8 cellular contexts compared by ENCODE assay signal in the genomic region with DNA sequence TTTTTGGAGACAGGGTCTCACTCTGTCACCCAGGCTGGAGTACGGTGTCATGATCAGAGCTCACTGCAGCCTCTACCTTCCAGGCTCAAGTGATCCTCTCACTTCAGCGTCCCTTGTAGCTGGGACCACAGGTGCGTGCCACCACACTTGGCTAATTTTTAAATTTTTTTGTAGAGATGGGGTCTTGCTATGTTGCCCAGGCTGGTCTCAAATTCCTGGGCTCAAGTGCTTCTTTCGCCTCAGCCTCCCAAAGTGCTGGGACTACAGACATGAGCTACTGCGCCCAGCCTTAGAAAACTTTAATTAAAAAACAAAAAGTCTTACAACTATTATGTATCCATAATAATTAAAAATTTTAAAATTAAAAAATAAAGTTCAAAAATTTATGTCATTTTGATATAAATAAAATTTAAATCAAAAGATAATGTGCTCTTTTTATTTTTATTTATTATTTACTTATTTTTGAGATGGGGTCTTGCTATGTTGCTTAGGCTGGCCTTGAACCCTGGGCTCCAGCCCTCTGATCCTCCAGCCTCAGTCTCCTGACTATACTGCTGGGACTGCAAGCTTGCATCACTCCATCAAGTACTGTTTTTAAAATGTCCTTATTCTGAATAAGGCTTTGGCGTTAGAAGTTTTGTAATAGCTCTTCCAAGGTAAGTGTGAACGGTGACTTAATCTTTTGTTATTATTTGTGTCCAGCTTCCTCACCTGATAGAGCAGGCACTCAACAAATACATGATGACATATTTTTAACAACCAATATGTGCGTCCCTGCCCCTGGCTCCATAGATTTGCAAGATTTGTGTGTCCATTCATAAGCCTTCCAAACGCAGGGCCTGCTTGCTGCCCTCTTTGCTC. TPM values are rescaled to one million over a fixed set of nuclear protein-coding genes. Genes with fewer than 3 reads are reported as not detected.
A peak's percentile ranks its signal among the peaks of the same experiment; 100 is the strongest.
DNase-seq lines count a peak whose midpoint lies in the region; TF ChIP-seq lines count a peak whose summit lies in the region.

No MANE protein-coding gene starts in this region.

- H3K4me1 ChIP-seq in A673 (ENCODE audit: insufficient read depth, low read length, poor library complexity, severe bottlenecking), result no peaks in the 10 kb centered on the region
- no peaks in the 10 kb centered on the region for H3K4me1 ChIP-seq in HEK293 (ENCODE audit: control insufficient read depth, insufficient read depth, low read length)
- peaks cover 0 to 35% of the 10 kb centered on the region in 2 donors for H3K4me1 ChIP-seq in adrenal gland (replicated peaks in 1 of 2)
- H3K4me1 ChIP-seq in thymus (ENCODE audit: control insufficient read depth, insufficient read depth, low read length), result peaks cover 15% of the 10 kb centered on the region

- TF ChIP-seq CTCF in A673 (conservative IDR thresholded peaks at IDR 0.05; ENCODE audit: low read depth, low read length), result no peak
- no peak for TF ChIP-seq CTCF in HEK293 (tag by site-specific recombination; IDR thresholded peaks at IDR 0.05)
- TF ChIP-seq CTCF in adrenal gland (IDR thresholded peaks at IDR 0.05), result no peak
- no peak for TF ChIP-seq CTCF in kidney epithelial cell (IDR thresholded peaks at IDR 0.05; ENCODE audit: insufficient read depth, low read length, poor library complexity, severe bottlenecking)

- TF ChIP-seq POLR2A in adrenal gland (IDR thresholded peaks at IDR 0.05), result no peak

- CTCF ChIA-PET in A673 (lab: Charles Lee) (no interaction called here), HEK293 (lab: Yijun Ruan, JAX) (interaction anchor here (0.6 to 4.3 kb wide), 14 partner anchors 12 to 410 kb away, joined by 3 to 24 read pairs (median 4); a partner anchor contains a TSS)

- intact Hi-C loops in A673 (cut with micrococcal nuclease; ENCODE audit: unreplicated experiment), result no loop called here
- intact Hi-C loops in adrenal gland (cut with DNase I), result no loop called here

- no peaks in the 10 kb centered on the region for H3K36me3 ChIP-seq in A673 (ENCODE audit: insufficient read depth, low read length, poor library complexity, severe bottlenecking)
- H3K36me3 ChIP-seq in HEK293 (ENCODE audit: control insufficient read depth in 2 of 2, insufficient read depth in 1 of 2, low read length in 2 of 2), result peaks cover 0 to 12% of the 10 kb centered on the region in 2 experiments; a peak in 1 of 3 replicates
- H3K36me3 ChIP-seq in adrenal gland (replicated peaks in 1 of 2), result peaks cover 0 to 10% of the 10 kb centered on the region in 2 donors
- peaks cover 1% of the 10 kb centered on the region for H3K36me3 ChIP-seq in kidney epithelial cell (ENCODE audit: control insufficient read depth, insufficient read depth, low read length)
- H3K36me3 ChIP-seq in thymus (ENCODE audit: control insufficient read depth, insufficient read depth), result peaks cover 4% of the 10 kb centered on the region

- WGBS in adrenal gland, 4 donors, result 69 to 72% (median 72%) methylated on average over 8 to 9 of the region's 9 CpGs
- WGBS in thymus, result 91% methylated on average over 9 of the region's 9 CpGs

- H3K27ac ChIP-seq in A673 (ENCODE audit: low read depth, low read length, poor library complexity, severe bottlenecking) (no peak overlapping the region), HEK293 (ENCODE audit: extremely low read depth, low read depth, low read length) (no peak overlapping the region), adrenal gland (peak overlapping the region; percentile 84 to 98 (median 98)), thymus (ENCODE audit: low read depth) (peak overlapping the region; percentile 94)

- BruUV-seq in A673 (replicated peaks; lab: Mats Ljungman, UMichigan), result TSS peak; percentile 35

- POLR2A ChIA-PET in A673 (lab: Charles Lee; ENCODE audit: low non-redundant PET), result no interaction called here
- POLR2A ChIA-PET in HEK293 (lab: Yijun Ruan, JAX), result interaction anchor here (1.5 to 3.2 kb wide), 2 partner anchors 162 to 164 kb away, joined by 5 to 20 read pairs; a partner anchor contains a TSS

- DNase-seq in A673 (ENCODE audit: low spot score), result no peak
- DNase-seq in adrenal gland, result no peak
- no peak for DNase-seq in kidney epithelial cell (ENCODE audit: low read depth)
- no peak for DNase-seq in activated gamma-delta T cell treated with Interleukin-2 at 50 U/mL for 16 hours
- DNase-seq in cortex of kidney (lab: John Stamatoyannopoulos, UW), result no peak
- no peak for DNase-seq in DMS 273 treated with DMSO at 0.1 percent for 48 hours (lab: John Stamatoyannopoulos, UW)

- no peaks in the 10 kb centered on the region for H3K27me3 ChIP-seq in A673 (replicated peaks; ENCODE audit: insufficient read depth, low read depth, low read length, poor library complexity)
- H3K27me3 ChIP-seq in adrenal gland, result no peaks in the 10 kb centered on the region
- no peaks in the 10 kb centered on the region for H3K27me3 ChIP-seq in kidney epithelial cell (ENCODE audit: control insufficient read depth, insufficient read depth, low read length)
- no peaks in the 10 kb centered on the region for H3K27me3 ChIP-seq in thymus (ENCODE audit: control insufficient read depth, insufficient read depth)

- H3K9me3 ChIP-seq in A673 (ENCODE audit: low read depth, low read length, poor library complexity, severe bottlenecking) (peaks cover 9% of the 10 kb centered on the region), HEK293 (ENCODE audit: control insufficient read depth, insufficient read depth, low read depth, low read length) (no peaks in the 10 kb centered on the region), adrenal gland (replicated peaks in 1 of 3) (no peaks in the 10 kb centered on the region), thymus (ENCODE audit: control insufficient read depth) (no peaks in the 10 kb centered on the region)

- H3K4me3 ChIP-seq in A673 (ENCODE audit: low read depth, low read length, poor library complexity, severe bottlenecking), result peak overlapping the region; percentile 42
- peak overlapping the region; percentile 66 for H3K4me3 ChIP-seq in HEK293 (ENCODE audit: low read depth, low read length)
- H3K4me3 ChIP-seq in adrenal gland, result peak overlapping the region in 3 of 4 donors; percentile 35 to 92 (median 74)
- H3K4me3 ChIP-seq in kidney epithelial cell (ENCODE audit: low read depth, low read length), result peak overlapping the region; percentile 58
- H3K4me3 ChIP-seq in thymus (ENCODE audit: low read length), result peak overlapping the region; percentile 75

TF ChIP-seq in HEK293, 187 proteins besides CTCF, POLR2A, EP300 and RAD21:
- peak; percentile 66 for TF ChIP-seq ZNF121 (tag by site-specific recombination; IDR thresholded peaks at IDR 0.05)
- TF ChIP-seq, protein P1, sequence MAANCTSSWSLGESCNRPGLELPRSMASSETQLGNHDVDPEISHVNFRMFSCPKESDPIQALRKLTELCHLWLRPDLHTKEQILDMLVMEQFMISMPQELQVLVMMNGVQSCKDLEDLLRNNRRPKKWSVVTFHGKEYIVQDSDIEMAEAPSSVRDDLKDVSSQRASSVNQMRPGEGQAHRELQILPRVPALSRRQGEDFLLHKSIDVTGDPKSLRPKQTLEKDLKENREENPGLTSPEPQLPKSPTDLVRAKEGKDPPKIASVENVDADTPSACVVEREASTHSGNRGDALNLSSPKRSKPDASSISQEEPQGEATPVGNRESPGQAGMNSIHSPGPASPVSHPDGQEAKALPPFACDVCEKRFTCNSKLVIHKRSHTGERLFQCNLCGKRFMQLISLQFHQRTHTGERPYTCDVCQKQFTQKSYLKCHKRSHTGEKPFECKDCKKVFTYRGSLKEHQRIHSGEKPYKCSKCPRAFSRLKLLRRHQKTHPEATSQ (tag by site-specific recombination; IDR thresholded peaks at IDR 0.05), result no peak
- TF ChIP-seq ZNF404 (tag by site-specific recombination; IDR thresholded peaks at IDR 0.05), result no peak
- TF ChIP-seq ZNF16 (tag by site-specific recombination; IDR thresholded peaks at IDR 0.05; ENCODE audit: low read depth), result no peak
- TF ChIP-seq ZNF10 (tag by site-specific recombination; IDR thresholded peaks at IDR 0.05), result 0 out of 2 replicates have a peak, but pooled peaks have one; percentile 40

RNA-seq across cellular contexts. Expression of a gene that starts 1.6 kb away (rescaled TPM):
- total RNA-seq in A673 (2021) (2.4 and 4.0 TPM in 2 replicates), adrenal gland (100 to 1,000 TPM; 118 to 407 (median 159) TPM), kidney epithelial cell (26.6 and 29.6 TPM in 2 replicates)
- polyA plus RNA-seq in adrenal gland (100 to 1,000 TPM; 120 to 186 (median 156) TPM), thymus (54.8 TPM)

RNA-seq across cellular contexts. Expression of a gene that starts 15.2 kb away (rescaled TPM):
- 10.9 and 15.0 TPM in 2 replicates for total RNA-seq in A673 (2021)
- 1,000 to 10,000 TPM in 1 of 8 donors, 100 to 1,000 TPM in 7; 206 to 1,160 (median 464) TPM for total RNA-seq in adrenal gland
- 100 to 1,000 TPM; 256 to 425 (median 307) TPM for polyA plus RNA-seq in adrenal gland
- total RNA-seq in kidney epithelial cell, result 7.5 and 13.5 TPM in 2 replicates
- polyA plus RNA-seq in thymus, result 149 TPM

RNA-seq across cellular contexts. Expression of a gene that starts 21.3 kb away (rescaled TPM):
- total RNA-seq in A673 (2021), result not detected in 2 replicates
- 10 to 100 TPM in 3 of 8 donors, 1 to 10 TPM in 5; 2.0 to 17.0 (median 9.1) TPM for total RNA-seq in adrenal gland
- 10 to 100 TPM in 2 of 3 donors, 1 to 10 TPM in 1; 8.7 to 17.8 (median 15.0) TPM for polyA plus RNA-seq in adrenal gland
- 0.27 TPM in 1 of 2 replicates, not detected in the other for total RNA-seq in kidney epithelial cell
- polyA plus RNA-seq in thymus, result 12.0 TPM

RNA-seq across cellular contexts. Expression of a gene that starts 22.8 kb away (rescaled TPM):
- total RNA-seq in A673 (2021), result 10.7 and 12.1 TPM in 2 replicates
- 100 to 1,000 TPM in 1 of 8 donors, 10 to 100 TPM in 7; 33.3 to 175 (median 44.9) TPM for total RNA-seq in adrenal gland
- polyA plus RNA-seq in adrenal gland, result 10 to 100 TPM; 41.5 to 84.8 (median 41.8) TPM
- 61.3 and 85.6 TPM in 2 replicates for total RNA-seq in kidney epithelial cell
- 25.3 TPM for polyA plus RNA-seq in thymus

RNA-seq across cellular contexts. Expression of a gene that starts 46.9 kb away (rescaled TPM):
- total RNA-seq in A673 (2021), result 1.9 and 3.1 TPM in 2 replicates
- total RNA-seq in adrenal gland, result 100 to 1,000 TPM; 180 to 582 (median 300) TPM
- polyA plus RNA-seq in adrenal gland, result 100 to 1,000 TPM; 171 to 234 (median 229) TPM
- 2.8 and 4.0 TPM in 2 replicates for total RNA-seq in kidney epithelial cell
- polyA plus RNA-seq in thymus, result 196 TPM

Comparison
In these comparisons a context has a peak if more than half of its experiments do, and no peak if none do; other contexts are left out.
1. H3K27ac ChIP-seq: peak in adrenal gland (5 of 5) and thymus (single experiment); none in A673 (single experiment) and HEK293 (single experiment).
2. RNA of a gene that starts 15.2 kb away (total RNA-seq): 206 to 1,160 TPM in adrenal gland; 7.5 to 13.5 TPM in kidney epithelial cell and 10.9 to 15.0 TPM in A673; every median in the first group is over 10 times any median in the second.
3. Peak in every context shown above with its lines, with median percentiles within 50 percentile points of each other: H3K4me3 ChIP-seq.